In genomic region chr2:105399207-105399861, GRCh38 we compare ENCODE assay signal across 8 cellular contexts.
DNase-seq lines count a peak whose midpoint lies in the region.

No MANE protein-coding gene starts in this region.

- H3K27me3 ChIP-seq in ACC112 (ENCODE audit: insufficient read depth, low read length) (no peaks in the 10 kb centered on the region), HUES48 (ENCODE audit: control insufficient read depth, insufficient read depth, low read length) (peaks cover 15% of the 10 kb centered on the region), duodenal mucosa (ENCODE audit: control insufficient read depth in 1 of 2, insufficient read depth in 2 of 2, low read length in 2 of 2) (no peaks in the 10 kb centered on the region), mucosa of stomach (ENCODE audit: control insufficient read depth, insufficient read depth, low read length) (peaks cover 3% of the 10 kb centered on the region)

- DNase-seq in kidney glomerular epithelial cell (lab: John Stamatoyannopoulos, UW) (no peak), NCI-H510A (lab: John Stamatoyannopoulos, UW) (no peak)
- DNase-seq in activated CD4-positive, CD25-positive, alpha-beta regulatory T cell treated with anti-CD3 and anti-CD28 coated beads, Interleukin-2, amount 50 U/mL, for 72 hours: no peak
- no peak for DNase-seq in stimulated activated CD4-positive, alpha-beta T cell treated with anti-CD3 and anti-CD28 coated beads, Interleukin-4, amount 100 ng/mL, for 24 hours

- peak overlapping the region; percentile 74 for H2AFZ ChIP-seq in ACC112 (ENCODE audit: low read length, unreplicated experiment)

- peaks cover 58% of the 10 kb centered on the region for H3K79me2 ChIP-seq in ACC112 (ENCODE audit: control insufficient read depth, insufficient read depth, low read length, unreplicated experiment)

- H3K9ac ChIP-seq in HUES48 (ENCODE audit: low read depth, low read length) (peak overlapping the region; percentile 99), duodenal mucosa (ENCODE audit: low read depth in 1 of 2, low read length in 2 of 2) (peak overlapping the region; percentile 89 to 92), mucosa of stomach (ENCODE audit: low read length) (peak overlapping the region; percentile 100)

- H3K4me3 ChIP-seq in ACC112 (ENCODE audit: low read depth, low read length): peak overlapping the region; percentile 100
- peak overlapping the region; percentile 99; the same call in 1 of the 2 replicates for H3K4me3 ChIP-seq in HUES48 (ENCODE audit: low read depth, low read length)
- H3K4me3 ChIP-seq in duodenal mucosa (ENCODE audit: low read depth in 1 of 2, low read length in 2 of 2): peak overlapping the region; percentile 1 to 80
- peak overlapping the region; percentile 93 for H3K4me3 ChIP-seq in mucosa of stomach (ENCODE audit: low read length)

- H3K27ac ChIP-seq in ACC112 (ENCODE audit: low read depth, low read length) (peak overlapping the region; percentile 94), HUES48 (ENCODE audit: low read depth, low read length) (no peak overlapping the region), duodenal mucosa (ENCODE audit: low read depth, low read length) (peak overlapping the region; percentile 30)

- H3K36me3 ChIP-seq in ACC112 (ENCODE audit: insufficient read depth, low read length) (peaks cover 18% of the 10 kb centered on the region), HUES48 (ENCODE audit: control insufficient read depth, insufficient read depth, low read length) (peaks cover 12% of the 10 kb centered on the region), duodenal mucosa (ENCODE audit: control insufficient read depth in 1 of 2, insufficient read depth in 2 of 2, low read length in 2 of 2) (no peaks in the 10 kb centered on the region), mucosa of stomach (ENCODE audit: control insufficient read depth, insufficient read depth, low read length) (peaks cover 4% of the 10 kb centered on the region)

- H3K9me3 ChIP-seq in HUES48 (ENCODE audit: control insufficient read depth, insufficient read depth, low read length) (0 out of 2 replicates have a peak, but pooled peaks cover 3% of the 10 kb centered on the region), duodenal mucosa (ENCODE audit: control insufficient read depth in 1 of 2, low read length in 2 of 2) (no peaks in the 10 kb centered on the region), mucosa of stomach (ENCODE audit: control insufficient read depth, low read length) (no peaks in the 10 kb centered on the region)

- H3K4me1 ChIP-seq in ACC112 (ENCODE audit: control insufficient read depth, insufficient read depth, low read length, unreplicated experiment): peaks cover 54% of the 10 kb centered on the region
- peaks cover 23% of the 10 kb centered on the region for H3K4me1 ChIP-seq in HUES48 (ENCODE audit: control insufficient read depth, insufficient read depth, low read length)
- peaks cover 31% of the 10 kb centered on the region in 2 donors for H3K4me1 ChIP-seq in duodenal mucosa (ENCODE audit: control insufficient read depth in 1 of 2, insufficient read depth in 2 of 2, low read length in 2 of 2)
- H3K4me1 ChIP-seq in mucosa of stomach (ENCODE audit: control insufficient read depth, insufficient read depth, low read length): peaks cover 42% of the 10 kb centered on the region

Comparison
In these comparisons a context has a peak if more than half of its experiments do, and no peak if none do; other contexts are left out.
1. H3K4me3 ChIP-seq: peak in every context shown above with its lines; median percentile 100 in ACC112; 99 in HUES48; 93 in mucosa of stomach; 40 in duodenal mucosa.